Comparison of ENCODE assay signal across 8 cellular contexts in genomic region chr15:73051402-73051810, GRCh38. TPM values are rescaled to one million over a fixed set of nuclear protein-coding genes. Genes with fewer than 3 reads are reported as not detected.
DNase-seq lines count a peak whose midpoint lies in the region; ATAC-seq and TF ChIP-seq lines count a peak whose summit lies in the region.

No MANE protein-coding gene starts in this region.

- peak overlapping the region; percentile 95 for H4K91ac ChIP-seq in mesenchymal stem cell (ENCODE audit: low read length)

- H3K4me1 Mint-ChIP-seq in type B pancreatic cell (ENCODE audit: unreplicated experiment), result peaks cover 21% of the 10 kb centered on the region

- H3K4ac ChIP-seq in mesenchymal stem cell (ENCODE audit: low read depth in 1 of 2, low read length in 2 of 2), result peak overlapping the region; percentile 98 to 99

- ATAC-seq in GM21526 (IDR thresholded peaks at IDR 0.05; ENCODE audit: low FRiP score, unreplicated experiment), result peak; percentile 13

- 2% methylated on average over 41 of the region's 42 CpGs for WGBS in mesenchymal stem cell

- H3K36me3 ChIP-seq in colonic mucosa (no peaks in the 10 kb centered on the region), mesenchymal stem cell (ENCODE audit: control insufficient read depth in 1 of 2, insufficient read depth in 2 of 2, low read depth in 1 of 2, low read length in 2 of 2) (no peaks in the 10 kb centered on the region)

- no peaks in the 10 kb centered on the region for H3K36me3 Mint-ChIP-seq in type B pancreatic cell

- H3K9me3 ChIP-seq in colonic mucosa (no peaks in the 10 kb centered on the region), mesenchymal stem cell (ENCODE audit: control insufficient read depth, low read length) (no peaks in the 10 kb centered on the region)

- peaks cover 3% of the 10 kb centered on the region for H3K27me3 Mint-ChIP-seq in type B pancreatic cell

- no peaks in the 10 kb centered on the region for H3K27me3 ChIP-seq in colonic mucosa
- H3K27me3 ChIP-seq in mesenchymal stem cell (ENCODE audit: control insufficient read depth in 1 of 2, insufficient read depth in 1 of 2, low read length in 2 of 2), result peaks cover 0 to 9% of the 10 kb centered on the region in 2 experiments

- H3K4me2 ChIP-seq in mesenchymal stem cell (ENCODE audit: low read length, poor library complexity, severe bottlenecking), result peak overlapping the region; percentile 51

- no peak for TF ChIP-seq CTCF in colonic mucosa (IDR thresholded peaks at IDR 0.05)
- no peak for TF ChIP-seq CTCF in type B pancreatic cell (conservative IDR thresholded peaks at IDR 0.05)

- H3K4me1 ChIP-seq in colonic mucosa (peaks cover 3% of the 10 kb centered on the region), mesenchymal stem cell (ENCODE audit: control insufficient read depth, insufficient read depth, low read depth, low read length) (no peaks in the 10 kb centered on the region)

- H3K18ac ChIP-seq in mesenchymal stem cell (ENCODE audit: low read depth in 1 of 2, low read length in 2 of 2), result peak overlapping the region; percentile 96

- peak overlapping the region; percentile 96 for H4K8ac ChIP-seq in mesenchymal stem cell (ENCODE audit: low read length)

- no peak overlapping the region for H3K23ac ChIP-seq in mesenchymal stem cell (ENCODE audit: low read length in 2 of 2)

- H2AFZ ChIP-seq in mesenchymal stem cell (ENCODE audit: low read depth, low read length), result peak overlapping the region; percentile 95

- peak overlapping the region; percentile 96 for H2BK5ac ChIP-seq in mesenchymal stem cell (ENCODE audit: low read depth, low read length, poor library complexity, severe bottlenecking)

- H3K79me1 ChIP-seq in mesenchymal stem cell (replicated peaks; ENCODE audit: low read length, poor library complexity, severe bottlenecking), result peaks cover 2% of the 10 kb centered on the region

- H3K27ac Mint-ChIP-seq in type B pancreatic cell, result peak overlapping the region; percentile 62

- intact Hi-C loops in colonic mucosa (cut with DNase I), result no loop called here

- H3K4me3 ChIP-seq in colonic mucosa (peak overlapping the region; percentile 65), mesenchymal stem cell (ENCODE audit: insufficient read depth in 1 of 2, low read depth in 1 of 2, low read length in 2 of 2) (peak overlapping the region; percentile 81 to 93)

- peak overlapping the region; percentile 88 for H3K4me3 Mint-ChIP-seq in type B pancreatic cell

- H2BK12ac ChIP-seq in mesenchymal stem cell (ENCODE audit: low read length in 2 of 2), result peak overlapping the region; percentile 2 to 96

- H2BK120ac ChIP-seq in mesenchymal stem cell (ENCODE audit: low read depth, low read length), result peak overlapping the region; percentile 77

- DNase-seq in NCI-H226, result peak; percentile 9
- peak; percentile 74 for DNase-seq in colonic mucosa
- DNase-seq in mesenchymal stem cell, result no peak
- DNase-seq in type B pancreatic cell (ENCODE audit: extremely low spot score, unreplicated experiment), result no peak
- DNase-seq in NCI-H2029 treated with DMSO at 0.1 percent for 48 hours (lab: John Stamatoyannopoulos, UW), result no peak
- DNase-seq in effector CD8-positive, alpha-beta T cell (lab: John Stamatoyannopoulos, UW), result no peak
- DNase-seq in middle frontal gyrus (ENCODE audit: extremely low spot score, low spot score), result no peak

- no peaks in the 10 kb centered on the region for H3K9me3 Mint-ChIP-seq in type B pancreatic cell

- H3K27ac ChIP-seq in colonic mucosa (peak overlapping the region; percentile 93), mesenchymal stem cell (ENCODE audit: low read length, poor library complexity, severe bottlenecking) (peak overlapping the region; percentile 90)

- H3K9ac ChIP-seq in colonic mucosa (ENCODE audit: low read depth in 2 of 2, low read length in 2 of 2) (peak overlapping the region; percentile 82 to 86), mesenchymal stem cell (ENCODE audit: low read length) (peak overlapping the region; percentile 82)

- no peak overlapping the region for H2AK5ac ChIP-seq in mesenchymal stem cell (ENCODE audit: low read length, severe bottlenecking)

- peak overlapping the region in 1 of 2 experiments; percentile 53 for H3K14ac ChIP-seq in mesenchymal stem cell (ENCODE audit: low read length in 2 of 2)

- peak overlapping the region; percentile 93 for H2BK15ac ChIP-seq in mesenchymal stem cell (ENCODE audit: low read depth, poor library complexity, severe bottlenecking)

RNA-seq across cellular contexts. Expression of gene NEO1, which starts 0.9 kb away (rescaled TPM):
- total RNA-seq in colonic mucosa (100 to 1,000 TPM; 108 to 130 TPM), type B pancreatic cell (ENCODE audit: low replicate concordance) (35.8 and 94.7 TPM in 2 replicates)
- 90.4 TPM for polyA plus RNA-seq in mesenchymal stem cell (2013, experiment 1 of 2)
- 85.2 TPM for polyA plus RNA-seq in mesenchymal stem cell (2013, experiment 2 of 2)

Comparison
In these comparisons a context has a peak if more than half of its experiments do, and no peak if none do; other contexts are left out.
1. DNase-seq: peak in NCI-H226 (single experiment) and colonic mucosa (single experiment); none in mesenchymal stem cell (single experiment), type B pancreatic cell (single experiment), NCI-H2029 treated with DMSO at 0.1 percent for 48 hours (single experiment), effector CD8-positive, alpha-beta T cell (single experiment) and middle frontal gyrus (single experiment).